ENCODE assay signal across 8 cellular contexts in genomic region chr18:31041346-31042067, GRCh38. TPM values are rescaled to one million over a fixed set of nuclear protein-coding genes. Genes with fewer than 3 reads are reported as not detected.
DNase-seq lines count a peak whose midpoint lies in the region; ATAC-seq, FAIRE-seq and TF ChIP-seq lines count a peak whose summit lies in the region.

No MANE protein-coding gene starts in this region.

- peaks cover 4% of the 10 kb centered on the region for H3K9me3 Mint-ChIP-seq in activated naive CD8-positive, alpha-beta T cell treated with anti-CD3 and anti-CD28 coated beads for 36 hours

- H3K27ac ChIP-seq in HCT116 (ENCODE audit: low read depth, low read length) (peak overlapping the region; percentile 78), hepatocyte (peak overlapping the region; percentile 71)

- ATAC-seq in HCT116: peak; percentile 58
- ATAC-seq in sciatic nerve: peak; percentile 44
- ATAC-seq in HG02981 (IDR thresholded peaks at IDR 0.05; ENCODE audit: unreplicated experiment): no peak
- ATAC-seq in HG03469 (IDR thresholded peaks at IDR 0.05; ENCODE audit: unreplicated experiment): no peak

- peak overlapping the region; percentile 51 for H3K4me3 Mint-ChIP-seq in activated naive CD8-positive, alpha-beta T cell treated with anti-CD3 and anti-CD28 coated beads for 36 hours

- CTCF ChIA-PET in HCT116 (lab: Charles Lee): no interaction called here

- H3K9me3 ChIP-seq in HCT116 (ENCODE audit: control insufficient read depth in 1 of 2, insufficient read depth in 1 of 2, low read depth in 1 of 2, low read length in 2 of 2) (no peaks in the 10 kb centered on the region), hepatocyte (ENCODE audit: low read depth) (no peaks in the 10 kb centered on the region)

- no peak for TF ChIP-seq CTCF in HCT116 (IDR thresholded peaks at IDR 0.05 in 2 of 3, conservative IDR thresholded peaks at IDR 0.05 in 1 of 3; ENCODE audit: borderline replicate concordance in 1 of 3, insufficient read depth in 1 of 3, low read depth in 2 of 3, low read length in 2 of 3)
- TF ChIP-seq CTCF in hepatocyte (IDR thresholded peaks at IDR 0.05; ENCODE audit: poor library complexity): no peak
- TF ChIP-seq CTCF in foreskin fibroblast (IDR thresholded peaks at IDR 0.05; ENCODE audit: low read depth, low read length): no peak

- H3K4me1 ChIP-seq in HCT116 (ENCODE audit: control insufficient read depth in 1 of 2, insufficient read depth in 2 of 2, low read length in 2 of 2) (peaks cover 0 to 52% of the 10 kb centered on the region in 2 experiments; a peak in 2 of 4 replicates), hepatocyte (ENCODE audit: insufficient read depth) (peaks cover 12% of the 10 kb centered on the region)

- H2AFZ ChIP-seq in HCT116 (ENCODE audit: low read depth, low read length, poor library complexity, severe bottlenecking) (no peak overlapping the region), hepatocyte (peak overlapping the region; percentile 78)

- no peak for TF ChIP-seq RAD21 in HCT116 (IDR thresholded peaks at IDR 0.05; ENCODE audit: low read depth)

- H3K9me2 ChIP-seq in HCT116 (ENCODE audit: insufficient read depth): no peaks in the 10 kb centered on the region
- no peaks in the 10 kb centered on the region for H3K9me2 ChIP-seq in hepatocyte (replicated peaks; ENCODE audit: insufficient read depth)

- no peaks in the 10 kb centered on the region for H3K36me3 ChIP-seq in HCT116 (ENCODE audit: control insufficient read depth in 1 of 2, insufficient read depth in 2 of 2, low read length in 2 of 2)
- no peaks in the 10 kb centered on the region for H3K36me3 ChIP-seq in hepatocyte (replicated peaks; ENCODE audit: insufficient read depth, low read depth)

- peak overlapping the region; percentile 42 for H3K27ac Mint-ChIP-seq in activated naive CD8-positive, alpha-beta T cell treated with anti-CD3 and anti-CD28 coated beads for 36 hours

- H4K20me1 ChIP-seq in HCT116 (ENCODE audit: insufficient read depth): no peaks in the 10 kb centered on the region
- H4K20me1 ChIP-seq in hepatocyte (ENCODE audit: insufficient read depth, poor library complexity, severe bottlenecking): no peaks in the 10 kb centered on the region

- TF ChIP-seq POLR2A in HCT116 (IDR thresholded peaks at IDR 0.05; ENCODE audit: borderline replicate concordance, extremely low read depth, insufficient read depth, insufficient read length): no peak
- TF ChIP-seq POLR2A in H54 (IDR thresholded peaks at IDR 0.05; ENCODE audit: low read depth, low read length): no peak

- RAD21 ChIA-PET in HCT116 (lab: Charles Lee; ENCODE audit: low non-redundant PET in 1 of 2, low total read pairs in 2 of 2, uncharacterized antibody in 2 of 2, unreplicated experiment in 2 of 2): no interaction called here

- POLR2A ChIA-PET in HCT116 (lab: Charles Lee): no interaction called here

- DNase-seq in HCT116 (ENCODE audit: low read depth, low spot score) (no peak), hepatocyte (ENCODE audit: low spot score) (peak; percentile 45), sciatic nerve (ENCODE audit: low spot score) (no peak), H54 (ENCODE audit: insufficient read length, low spot score) (no peak), foreskin fibroblast (no peak)
- DNase-seq in activated naive CD8-positive, alpha-beta T cell treated with anti-CD3 and anti-CD28 coated beads for 36 hours: no peak

- peaks cover 63% of the 10 kb centered on the region for H3K27me3 Mint-ChIP-seq in activated naive CD8-positive, alpha-beta T cell treated with anti-CD3 and anti-CD28 coated beads for 36 hours

- FAIRE-seq in H54 (lab: Jason Lieb, UNC): no peak

- intact Hi-C loops in HCT116 (cut with micrococcal nuclease): no loop called here
- intact Hi-C loops in sciatic nerve (cut with DNase I): no loop called here

- H3K79me2 ChIP-seq in HCT116 (ENCODE audit: insufficient read depth, low read length) (peaks cover 15% of the 10 kb centered on the region), hepatocyte (peaks cover 15% of the 10 kb centered on the region)

- H3K4me3 ChIP-seq in HCT116 (replicated peaks in 1 of 2; ENCODE audit: low read depth in 1 of 2, low read length in 2 of 2) (peak overlapping the region; percentile 48 to 61), hepatocyte (peak overlapping the region; percentile 45), foreskin fibroblast (ENCODE audit: low read depth in 1 of 2, low read length in 2 of 2) (no peak overlapping the region)

- TSS peak; percentile 56 for BruUV-seq in HCT116 (replicated peaks; lab: Mats Ljungman, UMichigan)

- H3K9ac ChIP-seq in HCT116 (ENCODE audit: low read length): peak overlapping the region; percentile 70

- H3K27me3 ChIP-seq in HCT116 (ENCODE audit: insufficient read depth, low read length) (no peaks in the 10 kb centered on the region), hepatocyte (peaks cover 52% of the 10 kb centered on the region)

- peaks cover 5% of the 10 kb centered on the region for H3K36me3 Mint-ChIP-seq in activated naive CD8-positive, alpha-beta T cell treated with anti-CD3 and anti-CD28 coated beads for 36 hours

- WGBS in hepatocyte (ENCODE audit: low lambda C conversion rate, missing lambda C conversion rate): 4% methylated on average over 40 of the region's 51 CpGs

- H3K4me1 Mint-ChIP-seq in activated naive CD8-positive, alpha-beta T cell treated with anti-CD3 and anti-CD28 coated beads for 36 hours: peaks cover 9% of the 10 kb centered on the region

- peak overlapping the region; percentile 76 for H3K4me2 ChIP-seq in HCT116 (ENCODE audit: low read length)
- peak overlapping the region; percentile 91 for H3K4me2 ChIP-seq in hepatocyte

TF ChIP-seq in HCT116, 20 proteins besides CTCF, POLR2A, EP300 and RAD21:
- no peak for TF ChIP-seq ATF3 (IDR thresholded peaks at IDR 0.05)
- TF ChIP-seq SRF (IDR thresholded peaks at IDR 0.05; ENCODE audit: low read depth): no peak
- TF ChIP-seq EZH2 (IDR thresholded peaks at IDR 0.05): no peak
- no peak for TF ChIP-seq TCF7L2 (IDR thresholded peaks at IDR 0.05; ENCODE audit: borderline replicate concordance, extremely low read depth, insufficient read depth, insufficient read length)
- TF ChIP-seq EGR1 (IDR thresholded peaks at IDR 0.05; ENCODE audit: low read depth): no peak
- no peak for TF ChIP-seq ZBTB33 (IDR thresholded peaks at IDR 0.05; ENCODE audit: extremely low read depth, insufficient replicate concordance, low read length)
- no peak for TF ChIP-seq CEBPB (IDR thresholded peaks at IDR 0.05; ENCODE audit: low read depth)
- TF ChIP-seq SP1 (IDR thresholded peaks at IDR 0.05; ENCODE audit: low read depth): no peak
- TF ChIP-seq JUND (IDR thresholded peaks at IDR 0.05): no peak
- no peak for TF ChIP-seq ZFX (IDR thresholded peaks at IDR 0.05)
- TF ChIP-seq MAX (IDR thresholded peaks at IDR 0.05): no peak
- no peak for TF ChIP-seq FOSL1 (IDR thresholded peaks at IDR 0.05; ENCODE audit: low read depth)
- TF ChIP-seq ZNF274 (IDR thresholded peaks at IDR 0.05; ENCODE audit: low read depth, low read length): no peak

RNA-seq across cellular contexts. Expression of gene DSC3, which starts 1.0 kb away (rescaled TPM):
- total RNA-seq in HCT116 (2021; ENCODE audit: unreplicated experiment): 7.6 TPM
- polyA plus RNA-seq in HCT116 (2012): 2.5 and 3.0 TPM in 2 replicates
- total RNA-seq in activated naive CD8-positive, alpha-beta T cell treated with anti-CD3 and anti-CD28 coated beads for 36 hours: under 1 TPM; 0.46 to 0.56 TPM
- total RNA-seq in hepatocyte: 29.3 and 39.7 TPM in 2 replicates
- polyA plus RNA-seq in hepatocyte: 13.9 and 17.1 TPM in 2 replicates
- total RNA-seq in sciatic nerve: 2.9 TPM

Comparison
In these comparisons a context has a peak if more than half of its experiments do, and no peak if none do; other contexts are left out.
1. ATAC-seq: peak in HCT116 (single experiment) and sciatic nerve (single experiment); none in HG02981 (single experiment) and HG03469 (single experiment).
2. H3K4me3 ChIP-seq: peak in HCT116 (2 of 2) and hepatocyte (single experiment); none in foreskin fibroblast (0 of 2).